22 cellular contexts compared by ENCODE assay signal in genomic region chrX:118739577-118739976, GRCh38.
"Had no signal": no experiment of that assay in that cellular context is flagged by ENCODE, and none has a peak within 500 bp of the region (broad histone marks: within the 10 kb centered on the region; RNA-seq: fewer than 3 reads in every experiment).

No MANE protein-coding gene starts in this region.

- DNase-seq: effector CD8-positive, alpha-beta T cell; endodermal cell; mesenchymal stem cell; mucosa of descending colon; naive B cell; right cardiac atrium; small intestine; stimulated activated CD4-positive, alpha-beta T cell treated with anti-CD3 and anti-CD28 coated beads, Interleukin-15, amount 100 ng/mL, for 24 hours; stimulated activated CD4-positive, alpha-beta T cell treated with anti-CD3 and anti-CD28 coated beads, Interleukin-2, amount 100 ng/mL, for 48 hours; stimulated activated naive CD4-positive, alpha-beta T cell; stimulated activated naive CD8-positive, alpha-beta T cell treated with anti-CD3 and anti-CD28 coated beads, Interleukin-15, amount 100 ng/mL, for 72 hours; transverse colon; upper lobe of right lung; uterus had no signal

- H3K9me3 ChIP-seq: mucosa of descending colon, prostate gland, suprapubic skin, transverse colon, upper lobe of right lung, uterus had no signal

- H3K4me3 Mint-ChIP-seq: endodermal cell; mesothelial cell of epicardium; naive B cell; natural killer cell treated with Interleukin-12 subunit alpha and Interleukin-12 subunit beta and Interleukin-15 and Interleukin-18, amount 100 ng/mL, for 72 hours; neural progenitor cell; stimulated activated naive CD8-positive, alpha-beta T cell treated with anti-CD3 and anti-CD28 coated beads, Interleukin-15, amount 100 ng/mL, for 72 hours had no signal

- ATAC-seq: esophagus mucosa; natural killer cell treated with Interleukin-12 subunit alpha and Interleukin-12 subunit beta and Interleukin-15 and Interleukin-18, amount 100 ng/mL, for 72 hours; right cardiac atrium; stimulated activated naive CD8-positive, alpha-beta T cell treated with anti-CD3 and anti-CD28 coated beads, Interleukin-15, amount 100 ng/mL, for 72 hours; upper lobe of right lung had no signal

- H3K4me1 ChIP-seq: neural progenitor cell, prostate gland, upper lobe of right lung, uterus had no signal

- H3K4me2 ChIP-seq: neural progenitor cell had no signal

- H3K9ac ChIP-seq: neural progenitor cell had no signal

- H3K9me3 Mint-ChIP-seq: natural killer cell treated with Interleukin-12 subunit alpha and Interleukin-12 subunit beta and Interleukin-15 and Interleukin-18, amount 100 ng/mL, for 72 hours; stimulated activated naive CD8-positive, alpha-beta T cell treated with anti-CD3 and anti-CD28 coated beads, Interleukin-15, amount 100 ng/mL, for 72 hours had no signal

- H3K27ac ChIP-seq: epithelial cell of prostate, neural progenitor cell, prostate gland, suprapubic skin, upper lobe of right lung, uterus had no signal

- H3K27me3 Mint-ChIP-seq: naive B cell had no signal

- H3K27me3 ChIP-seq: neural progenitor cell, suprapubic skin, transverse colon, upper lobe of right lung, uterus had no signal

- H3K4me1 Mint-ChIP-seq: mesothelial cell of epicardium, neural progenitor cell had no signal

- H2AFZ ChIP-seq: neural progenitor cell had no signal

- H3K36me3 ChIP-seq: neural progenitor cell, prostate gland, suprapubic skin, transverse colon, uterus had no signal

- H3K27ac Mint-ChIP-seq: endodermal cell; mesothelial cell of epicardium; natural killer cell treated with Interleukin-12 subunit alpha and Interleukin-12 subunit beta and Interleukin-15 and Interleukin-18, amount 100 ng/mL, for 72 hours; neural progenitor cell had no signal

- H3K4me3 ChIP-seq: lung, mucosa of descending colon, neural progenitor cell, prostate gland, suprapubic skin, transverse colon, upper lobe of right lung, uterus had no signal
